In genomic region chr10:22479419-22479818, GRCh38 we compare ENCODE assay signal across 17 cellular contexts.
A peak's percentile ranks its signal among the peaks of the same experiment; 100 is the strongest.
DNase-seq lines count a peak whose midpoint lies in the region; ATAC-seq and TF ChIP-seq lines count a peak whose summit lies in the region.
"Had no signal": no experiment of that assay in that cellular context is flagged by ENCODE, and none has a peak within 500 bp of the region (broad histone marks: within the 10 kb centered on the region; RNA-seq: fewer than 3 reads in every experiment).

No MANE protein-coding gene starts in this region.

- H3K4me1 ChIP-seq in tibial nerve = peaks cover 0 to 26% (median 12%) of the 10 kb centered on the region in 4 donors
- H3K4me1 ChIP-seq in testis = no peaks in the 10 kb centered on the region

- peak; percentile 1 for DNase-seq in SKM-1 treated with dmso at 0.1 percent for 144 hours (lab: John Stamatoyannopoulos, UW; ENCODE audit: unreplicated experiment)
- DNase-seq in SKM-1 (lab: John Stamatoyannopoulos, UW; ENCODE audit: unreplicated experiment) = no peak
- DNase-seq in RPMI8226 = peak; percentile 29
- DNase-seq in head of caudate nucleus = peak in 41 of 42 donors; percentile 28 to 86 (median 71)
- DNase-seq in renal cortical epithelial cell (ENCODE audit: low read depth) = peak; percentile 18
- no peak for DNase-seq in tibial nerve (ENCODE audit: low spot score in 2 of 2)
- no peak for DNase-seq in testis
- DNase-seq: ACHN; activated naive CD4-positive, alpha-beta T cell treated with Interleukin-2 at 50 U/mL for 16 hours; immature natural killer cell; naive B cell; NCI-H1105; NCI-H510A; small intestine; upper lobe of left lung had no signal

- no peak for TF ChIP-seq CTCF in tibial nerve (IDR thresholded peaks at IDR 0.05)
- no peak for TF ChIP-seq CTCF in testis (IDR thresholded peaks at IDR 0.05)

- TF ChIP-seq POLR2A in tibial nerve (IDR thresholded peaks at IDR 0.05) = no peak
- TF ChIP-seq POLR2A in testis (IDR thresholded peaks at IDR 0.05) = no peak

- no peak overlapping the region for H3K27ac ChIP-seq in tibial nerve
- H3K27ac ChIP-seq in testis = no peak overlapping the region
- H3K27ac ChIP-seq: HL-60, upper lobe of left lung had no signal

- peaks cover 0 to 35% of the 10 kb centered on the region in 2 donors for H3K27me3 ChIP-seq in tibial nerve
- no peaks in the 10 kb centered on the region for H3K27me3 ChIP-seq in testis

- ATAC-seq in GM21360 (IDR thresholded peaks at IDR 0.05; ENCODE audit: unreplicated experiment) = no peak

- WGBS in tibial nerve, 2 donors = 66 to 70% methylated on average over 4 of the region's 4 CpGs
- WGBS in testis, 2 donors = 86 to 90% methylated on average over 4 of the region's 4 CpGs

- intact Hi-C loops in head of caudate nucleus (cut with DNase I) (no loop called here), testis (cut with DNase I; ENCODE audit: low total_unique reads) (no loop called here)

- no peaks in the 10 kb centered on the region for H3K36me3 ChIP-seq in tibial nerve
- H3K36me3 ChIP-seq in testis (ENCODE audit: low read depth, missing control alignments) = no peaks in the 10 kb centered on the region
- H3K36me3 ChIP-seq: upper lobe of left lung had no signal

- H3K4me3 ChIP-seq in tibial nerve = no peak overlapping the region
- no peak overlapping the region for H3K4me3 ChIP-seq in testis
- H3K4me3 ChIP-seq: upper lobe of left lung had no signal

- TF ChIP-seq EP300 in tibial nerve (IDR thresholded peaks at IDR 0.05) = no peak

- H3K9me3 ChIP-seq in tibial nerve = no peaks in the 10 kb centered on the region
- H3K9me3 ChIP-seq in testis = no peaks in the 10 kb centered on the region
- H3K9me3 ChIP-seq: upper lobe of left lung had no signal

Comparison
In these comparisons a context has a peak if more than half of its experiments do, and no peak if none do; other contexts are left out.
1. DNase-seq: peak in SKM-1 treated with dmso at 0.1 percent for 144 hours (single experiment), RPMI8226 (single experiment), head of caudate nucleus (41 of 42) and renal cortical epithelial cell (single experiment); none in SKM-1 (single experiment), tibial nerve (0 of 2) and testis (single experiment).